8 cellular contexts compared by ENCODE assay signal in the genomic region with DNA sequence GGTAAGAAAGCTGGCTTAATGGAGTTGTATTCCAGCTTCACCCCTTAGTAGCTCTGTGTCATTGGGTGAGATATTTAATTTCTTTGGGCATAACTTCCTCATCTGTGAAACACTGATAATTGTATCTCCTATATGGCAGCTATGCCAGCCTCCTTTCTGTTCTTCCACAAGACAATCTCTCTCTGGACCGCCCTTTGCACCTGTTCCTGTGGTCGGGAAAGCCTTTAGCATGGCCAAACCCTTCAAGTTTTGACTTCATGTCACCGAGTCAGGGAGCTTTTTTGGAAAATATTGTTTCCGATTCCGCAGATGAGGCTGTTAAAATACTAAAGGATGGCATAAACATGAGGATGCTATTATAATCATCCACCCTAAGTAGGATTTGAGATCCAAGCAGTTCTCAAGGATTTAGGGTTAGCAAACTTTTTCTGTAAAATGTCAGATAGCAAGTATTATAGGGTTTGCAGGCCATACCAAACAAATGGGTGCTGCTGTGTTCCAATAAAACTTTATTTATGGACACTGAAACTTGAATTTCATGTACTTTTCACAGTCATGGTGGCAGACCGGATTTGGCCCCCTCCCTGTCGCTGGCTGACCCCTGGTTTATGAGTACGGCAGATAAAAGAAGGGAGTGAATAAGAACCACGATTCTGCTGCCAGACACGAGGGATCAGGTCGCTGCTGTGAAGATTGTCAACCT. TPM values are rescaled to one million over a fixed set of nuclear protein-coding genes. Genes with fewer than 3 reads are reported as not detected.
DNase-seq lines count a peak whose midpoint lies in the region; ATAC-seq and TF ChIP-seq lines count a peak whose summit lies in the region.

No MANE protein-coding gene starts in this region.

- H3K4me3 Mint-ChIP-seq in activated CD4-positive, alpha-beta memory T cell treated with anti-CD3 and anti-CD28 coated beads for 36 hours = peak overlapping the region; percentile 93

- peak overlapping the region; percentile 100 for H3K27ac ChIP-seq in hepatocyte
- peak overlapping the region; percentile 95 to 99 (median 97) for H3K27ac ChIP-seq in spleen

- H3K27me3 ChIP-seq in hepatocyte (no peaks in the 10 kb centered on the region), spleen (replicated peaks in 1 of 7) (no peaks in the 10 kb centered on the region)

- 74% methylated on average over 11 of the region's 11 CpGs for WGBS in hepatocyte (ENCODE audit: low lambda C conversion rate, missing lambda C conversion rate)
- WGBS in spleen, 5 donors = 64 to 73% (median 70%) methylated on average over 11 of the region's 11 CpGs

- H3K4me1 ChIP-seq in hepatocyte (ENCODE audit: insufficient read depth) (peaks cover 10% of the 10 kb centered on the region), spleen (peaks cover 20 to 51% (median 39%) of the 10 kb centered on the region in 6 donors)

- in situ Hi-C loops in G401 (cut with HindIII; ENCODE audit: low sequenced_read_pairs) = no loop called here

- H2AFZ ChIP-seq in hepatocyte = peak overlapping the region; percentile 95

- H3K4me3 ChIP-seq in hepatocyte = no peak overlapping the region
- peak overlapping the region in 5 of 8 donors; percentile 72 to 83 (median 77) for H3K4me3 ChIP-seq in spleen

- no peaks in the 10 kb centered on the region for H3K9me2 ChIP-seq in hepatocyte (replicated peaks; ENCODE audit: insufficient read depth)

- H3K4me2 ChIP-seq in hepatocyte = peak overlapping the region; percentile 86

- POLR2A ChIA-PET in activated CD4-positive, alpha-beta memory T cell treated with anti-CD3 and anti-CD28 coated beads for 36 hours (lab: Charles Lee) = interaction anchor here (0.6 to 5.2 kb wide), 8 partner anchors 10 to 1498 kb away, joined by 3 to 103 read pairs (median 14); a partner anchor contains a TSS

- CTCF ChIA-PET in activated CD4-positive, alpha-beta memory T cell treated with anti-CD3 and anti-CD28 coated beads for 36 hours (lab: Charles Lee) = interaction anchor here (1.0 to 6.0 kb wide), 8 partner anchors 12 to 147 kb away, joined by 3 to 87 read pairs (median 5); a partner anchor contains a TSS

- H3K36me3 ChIP-seq in hepatocyte (replicated peaks; ENCODE audit: insufficient read depth, low read depth) (no peaks in the 10 kb centered on the region), spleen (no peaks in the 10 kb centered on the region)

- H3K36me3 Mint-ChIP-seq in activated CD4-positive, alpha-beta memory T cell treated with anti-CD3 and anti-CD28 coated beads for 36 hours = peaks cover 26% of the 10 kb centered on the region

- H3K9me3 ChIP-seq in hepatocyte (ENCODE audit: low read depth) (no peaks in the 10 kb centered on the region), spleen (no peaks in the 10 kb centered on the region)

- intact Hi-C loops in activated CD4-positive, alpha-beta memory T cell treated with anti-CD3 and anti-CD28 coated beads for 36 hours (cut with micrococcal nuclease) = loop anchor here (1.0 to 5.0 kb wide), 4 partner anchors 13 to 101 kb away; no protein-coding TSS in a partner anchor
- intact Hi-C loops in spleen (cut with DNase I; ENCODE audit: low total_unique reads) = no loop called here

- TF ChIP-seq CTCF in hepatocyte (IDR thresholded peaks at IDR 0.05; ENCODE audit: poor library complexity) (no peak), spleen (IDR thresholded peaks at IDR 0.05 in 8 of 11, conservative IDR thresholded peaks at IDR 0.05 in 3 of 11) (no peak)

- ATAC-seq in esophagus mucosa (no peak), GM21825 (IDR thresholded peaks at IDR 0.05; ENCODE audit: unreplicated experiment) (no peak)

- peaks cover 31% of the 10 kb centered on the region for H4K20me1 ChIP-seq in hepatocyte (ENCODE audit: insufficient read depth, poor library complexity, severe bottlenecking)

- H3K27ac Mint-ChIP-seq in activated CD4-positive, alpha-beta memory T cell treated with anti-CD3 and anti-CD28 coated beads for 36 hours = peak overlapping the region; percentile 97

- H3K27me3 Mint-ChIP-seq in activated CD4-positive, alpha-beta memory T cell treated with anti-CD3 and anti-CD28 coated beads for 36 hours = no peaks in the 10 kb centered on the region

- peak in 72 of 76 experiments; percentile 32 to 93 (median 74) for DNase-seq in HUDEP-2 (lab: John Stamatoyannopoulos, UW; ENCODE audit: unreplicated experiment in 76 of 76)
- DNase-seq in activated CD4-positive, alpha-beta memory T cell treated with anti-CD3 and anti-CD28 coated beads for 36 hours = no peak
- DNase-seq in hepatocyte (ENCODE audit: low spot score) = no peak
- DNase-seq in spleen = no peak
- DNase-seq in G401 (ENCODE audit: low spot score) = no peak
- DNase-seq in cerebellar cortex (ENCODE audit: low spot score) = no peak

- peaks cover 38% of the 10 kb centered on the region for H3K79me2 ChIP-seq in hepatocyte

- H3K4me1 Mint-ChIP-seq in activated CD4-positive, alpha-beta memory T cell treated with anti-CD3 and anti-CD28 coated beads for 36 hours (ENCODE audit: low read depth) = peaks cover 67% of the 10 kb centered on the region

- no peak for TF ChIP-seq POLR2A in spleen (IDR thresholded peaks at IDR 0.05)

- no peaks in the 10 kb centered on the region for H3K9me3 Mint-ChIP-seq in activated CD4-positive, alpha-beta memory T cell treated with anti-CD3 and anti-CD28 coated beads for 36 hours

RNA-seq across cellular contexts. Expression of a gene that starts 0.7 kb away (rescaled TPM):
- 10 to 100 TPM; 74.6 to 76.4 TPM for total RNA-seq in activated CD4-positive, alpha-beta memory T cell treated with anti-CD3 and anti-CD28 coated beads for 36 hours
- total RNA-seq in hepatocyte (80.3 and 85.0 TPM in 2 replicates), spleen (100 to 1,000 TPM in 2 of 7 donors, 10 to 100 TPM in 5; 58.4 to 111 (median 88.7) TPM), esophagus mucosa (30.7 TPM)
- polyA plus RNA-seq in hepatocyte (61.3 and 63.8 TPM in 2 replicates), spleen (10 to 100 TPM; 14.2 to 26.8 (median 26.7) TPM)
- total RNA-seq in G401 (2014; rRNA removed; shearing (Covaris generic)) = 86.2 and 87.1 TPM in 2 replicates

Comparison
In these comparisons a context has a peak if more than half of its experiments do, and no peak if none do; other contexts are left out.
1. DNase-seq: peak in HUDEP-2 (72 of 76); none in activated CD4-positive, alpha-beta memory T cell treated with anti-CD3 and anti-CD28 coated beads for 36 hours (single experiment), hepatocyte (single experiment), spleen (single experiment), G401 (single experiment) and cerebellar cortex (single experiment).